ENCODE assay signal across 7 cellular contexts in genomic region chr20:63697357-63697867, GRCh38. TPM values are rescaled to one million over a fixed set of nuclear protein-coding genes. Genes with fewer than 3 reads are reported as not detected.
DNase-seq lines count a peak whose midpoint lies in the region; ATAC-seq and TF ChIP-seq lines count a peak whose summit lies in the region.
"Had no signal": no experiment of that assay in that cellular context is flagged by ENCODE, and none has a peak within 500 bp of the region (broad histone marks: within the 10 kb centered on the region; RNA-seq: fewer than 3 reads in every experiment).

No MANE protein-coding gene starts in this region.

- peak overlapping the region in 1 of 2 donors; percentile 77 for H3K27ac ChIP-seq in lung (ENCODE audit: low read depth in 1 of 2, low read length in 1 of 2)
- H3K27ac ChIP-seq: HL-60 had no signal

- peak overlapping the region; percentile 32 to 37 for H3K4me3 Mint-ChIP-seq in activated T-cell treated with anti-CD3 and anti-CD28 coated beads, Interleukin-2, amount 50 U/mL, for 72 hours

- DNase-seq in D341Med (ENCODE audit: low spot score) (peak; percentile 51), lung (ENCODE audit: low spot score) (no peak), SHP77 (lab: John Stamatoyannopoulos, UW) (no peak), omental fat pad (ENCODE audit: low spot score) (no peak)
- no peak for DNase-seq in activated T-cell treated with anti-CD3 and anti-CD28 coated beads, Interleukin-2, amount 50 U/mL, for 72 hours
- no peak for DNase-seq in stimulated activated naive CD4-positive, alpha-beta T cell (lab: John Stamatoyannopoulos, UW)

- H3K4me1 ChIP-seq in lung (ENCODE audit: control insufficient read depth in 2 of 2, insufficient read depth in 2 of 2, low read length in 2 of 2): peaks cover 4 to 23% of the 10 kb centered on the region in 2 donors

- no peaks in the 10 kb centered on the region for H3K27me3 Mint-ChIP-seq in activated T-cell treated with anti-CD3 and anti-CD28 coated beads, Interleukin-2, amount 50 U/mL, for 72 hours (ENCODE audit: low read depth)

- H3K36me3 Mint-ChIP-seq in activated T-cell treated with anti-CD3 and anti-CD28 coated beads, Interleukin-2, amount 50 U/mL, for 72 hours (ENCODE audit: insufficient read depth in 2 of 2): peaks cover 2 to 5% of the 10 kb centered on the region in 2 donors

- H3K4me3 ChIP-seq in lung: peak overlapping the region; percentile 58

- no peaks in the 10 kb centered on the region for H3K9me3 ChIP-seq in lung (ENCODE audit: control insufficient read depth in 2 of 2, insufficient read depth in 1 of 2, low read length in 1 of 2)

- ATAC-seq in activated T-cell treated with anti-CD3 and anti-CD28 coated beads, Interleukin-2, amount 50 U/mL, for 72 hours (replicated peaks in 1 of 2): no peak
- no peak for ATAC-seq in lung (ENCODE audit: insufficient read depth, low FRiP score)
- no peak for ATAC-seq in omental fat pad (ENCODE audit: low FRiP score)

- H3K9me3 Mint-ChIP-seq in activated T-cell treated with anti-CD3 and anti-CD28 coated beads, Interleukin-2, amount 50 U/mL, for 72 hours: no peaks in the 10 kb centered on the region

- H3K27me3 ChIP-seq in lung (ENCODE audit: control insufficient read depth, insufficient read depth): no peaks in the 10 kb centered on the region

- H3K4me1 Mint-ChIP-seq in activated T-cell treated with anti-CD3 and anti-CD28 coated beads, Interleukin-2, amount 50 U/mL, for 72 hours (ENCODE audit: low read depth): peaks cover 12% of the 10 kb centered on the region

- TF ChIP-seq CTCF in lung (IDR thresholded peaks at IDR 0.05; ENCODE audit: control extremely low read depth, extremely low read depth) (no peak), omental fat pad (IDR thresholded peaks at IDR 0.05) (no peak)

- H3K36me3 ChIP-seq in lung (ENCODE audit: control insufficient read depth in 2 of 2, insufficient read depth in 2 of 2, low read length in 2 of 2): peaks cover 0 to 30% of the 10 kb centered on the region in 2 donors

- no peak overlapping the region for H3K27ac Mint-ChIP-seq in activated T-cell treated with anti-CD3 and anti-CD28 coated beads, Interleukin-2, amount 50 U/mL, for 72 hours

- 50 to 58% methylated on average over 7 of the region's 7 CpGs for WGBS in lung, 2 donors

RNA-seq across cellular contexts. Expression of gene TNFRSF6B, which starts 1.0 kb away (rescaled TPM):
- 1 to 10 TPM; 1.0 to 1.2 TPM for total RNA-seq in activated T-cell treated with anti-CD3 and anti-CD28 coated beads, Interleukin-2, amount 50 U/mL, for 72 hours
- total RNA-seq in lung: 10 to 100 TPM in 1 of 2 donors, 1 to 10 TPM in 1; 1.6 to 19.8 TPM
- 100 to 1,000 TPM in 1 of 2 donors, 10 to 100 TPM in 1; 45.5 to 195 TPM for polyA plus RNA-seq in lung
- 10 to 100 TPM; 10.5 to 91.9 (median 12.3) TPM for total RNA-seq in omental fat pad

RNA-seq across cellular contexts. Expression of gene ARFRP1, which starts 10.4 kb away (rescaled TPM):
- total RNA-seq in activated T-cell treated with anti-CD3 and anti-CD28 coated beads, Interleukin-2, amount 50 U/mL, for 72 hours: 10 to 100 TPM; 55.1 to 70.9 TPM
- total RNA-seq in lung (10 to 100 TPM; 29.8 to 56.0 TPM), omental fat pad (10 to 100 TPM; 25.5 to 44.3 (median 40.9) TPM)
- 10 to 100 TPM; 43.9 to 50.8 TPM for polyA plus RNA-seq in lung

RNA-seq across cellular contexts. Expression of gene ZGPAT, which starts 10.4 kb away (rescaled TPM):
- total RNA-seq in activated T-cell treated with anti-CD3 and anti-CD28 coated beads, Interleukin-2, amount 50 U/mL, for 72 hours: 10 to 100 TPM; 24.3 to 28.0 TPM
- total RNA-seq in lung: 10 to 100 TPM; 18.3 to 32.9 TPM
- 10 to 100 TPM; 34.5 to 45.0 TPM for polyA plus RNA-seq in lung
- 10 to 100 TPM; 13.2 to 34.5 (median 20.6) TPM for total RNA-seq in omental fat pad

RNA-seq across cellular contexts. Expression of gene LIME1, which starts 39.1 kb away (rescaled TPM):
- total RNA-seq in activated T-cell treated with anti-CD3 and anti-CD28 coated beads, Interleukin-2, amount 50 U/mL, for 72 hours: 10 to 100 TPM; 13.4 to 21.1 TPM
- total RNA-seq in lung (1 to 10 TPM; 6.2 to 9.0 TPM), omental fat pad (10 to 100 TPM in 2 of 4 donors, 1 to 10 TPM in 2; 7.4 to 21.1 (median 14.0) TPM)
- 10 to 100 TPM; 11.3 to 19.9 TPM for polyA plus RNA-seq in lung

RNA-seq across cellular contexts. Expression of gene RTEL1, which starts 39.3 kb away (rescaled TPM):
- total RNA-seq in activated T-cell treated with anti-CD3 and anti-CD28 coated beads, Interleukin-2, amount 50 U/mL, for 72 hours: 10 to 100 TPM; 26.8 to 34.6 TPM
- total RNA-seq in lung (10 to 100 TPM; 19.7 to 45.8 TPM), omental fat pad (10 to 100 TPM; 10.2 to 34.4 (median 21.6) TPM)
- 10 to 100 TPM; 12.4 to 15.6 TPM for polyA plus RNA-seq in lung
